ENCODE assay signal across 1 cellular context in the genomic region with DNA sequence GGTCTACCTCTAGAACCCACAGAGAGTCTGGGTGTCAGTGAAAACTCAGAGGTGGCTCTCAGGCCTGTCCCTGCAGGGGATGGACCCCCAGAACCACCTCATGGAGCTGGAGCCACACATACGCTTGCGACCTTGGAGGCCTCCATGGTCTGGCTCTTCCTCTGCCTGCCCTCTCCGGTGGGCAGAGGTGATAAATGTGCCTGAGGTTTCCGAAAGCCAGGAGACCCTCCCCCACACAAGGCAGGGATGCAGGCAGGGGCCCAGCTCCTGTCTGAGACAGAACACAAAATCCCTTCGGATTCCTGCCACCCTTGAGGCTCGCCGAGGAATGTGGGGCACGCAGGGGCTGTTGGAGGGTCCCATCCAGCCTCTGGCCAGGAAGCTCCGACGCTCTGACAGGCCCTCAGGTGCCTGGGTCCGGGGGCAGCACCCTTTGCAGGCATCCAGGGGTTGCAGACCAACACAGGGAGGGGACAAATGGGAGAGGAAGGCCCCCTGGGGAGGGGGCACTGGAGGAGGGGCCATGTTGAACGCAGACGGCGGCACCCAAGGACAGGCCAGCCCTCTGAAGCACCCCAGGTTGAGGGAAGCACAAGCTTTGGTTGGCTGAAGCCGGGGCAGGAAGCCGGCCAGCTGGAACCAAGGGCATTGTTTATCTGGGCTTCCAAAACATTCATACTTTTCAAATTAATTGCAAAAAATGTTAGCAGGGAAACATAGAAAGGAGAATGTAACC.
TF ChIP-seq lines count a peak whose summit lies in the region.

No MANE protein-coding gene starts in this region.

TF ChIP-seq in A549, 52 proteins besides CTCF, POLR2A, EP300 and RAD21 (continued from another document):
- TF ChIP-seq EHF (CRISPR knock-in tag; IDR thresholded peaks at IDR 0.05): no peak
- TF ChIP-seq HEYL (CRISPR knock-in tag; IDR thresholded peaks at IDR 0.05): no peak
- TF ChIP-seq, protein P1, sequence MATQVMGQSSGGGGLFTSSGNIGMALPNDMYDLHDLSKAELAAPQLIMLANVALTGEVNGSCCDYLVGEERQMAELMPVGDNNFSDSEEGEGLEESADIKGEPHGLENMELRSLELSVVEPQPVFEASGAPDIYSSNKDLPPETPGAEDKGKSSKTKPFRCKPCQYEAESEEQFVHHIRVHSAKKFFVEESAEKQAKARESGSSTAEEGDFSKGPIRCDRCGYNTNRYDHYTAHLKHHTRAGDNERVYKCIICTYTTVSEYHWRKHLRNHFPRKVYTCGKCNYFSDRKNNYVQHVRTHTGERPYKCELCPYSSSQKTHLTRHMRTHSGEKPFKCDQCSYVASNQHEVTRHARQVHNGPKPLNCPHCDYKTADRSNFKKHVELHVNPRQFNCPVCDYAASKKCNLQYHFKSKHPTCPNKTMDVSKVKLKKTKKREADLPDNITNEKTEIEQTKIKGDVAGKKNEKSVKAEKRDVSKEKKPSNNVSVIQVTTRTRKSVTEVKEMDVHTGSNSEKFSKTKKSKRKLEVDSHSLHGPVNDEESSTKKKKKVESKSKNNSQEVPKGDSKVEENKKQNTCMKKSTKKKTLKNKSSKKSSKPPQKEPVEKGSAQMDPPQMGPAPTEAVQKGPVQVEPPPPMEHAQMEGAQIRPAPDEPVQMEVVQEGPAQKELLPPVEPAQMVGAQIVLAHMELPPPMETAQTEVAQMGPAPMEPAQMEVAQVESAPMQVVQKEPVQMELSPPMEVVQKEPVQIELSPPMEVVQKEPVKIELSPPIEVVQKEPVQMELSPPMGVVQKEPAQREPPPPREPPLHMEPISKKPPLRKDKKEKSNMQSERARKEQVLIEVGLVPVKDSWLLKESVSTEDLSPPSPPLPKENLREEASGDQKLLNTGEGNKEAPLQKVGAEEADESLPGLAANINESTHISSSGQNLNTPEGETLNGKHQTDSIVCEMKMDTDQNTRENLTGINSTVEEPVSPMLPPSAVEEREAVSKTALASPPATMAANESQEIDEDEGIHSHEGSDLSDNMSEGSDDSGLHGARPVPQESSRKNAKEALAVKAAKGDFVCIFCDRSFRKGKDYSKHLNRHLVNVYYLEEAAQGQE (IDR thresholded peaks at IDR 0.05): no peak
